In genomic region chr1:167695756-167696561, GRCh38 we compare ENCODE assay signal across 22 cellular contexts.
"Had no signal": no experiment of that assay in that cellular context is flagged by ENCODE, and none has a peak within 500 bp of the region (broad histone marks: within the 10 kb centered on the region; RNA-seq: fewer than 3 reads in every experiment).

No MANE protein-coding gene starts in this region.

- H3K27ac ChIP-seq: esophagus squamous epithelium, pancreas, prostate gland, sigmoid colon, testis, transverse colon had no signal

- H3K4me3 Mint-ChIP-seq: activated naive CD4-positive, alpha-beta T cell treated with anti-CD3 and anti-CD28 coated beads for 36 hours; activated T-helper 1 cell treated with anti-CD3 and anti-CD28 coated beads, Interleukin-12 subunit alpha, Interleukin-12 subunit beta, Interleukin-2, Interleukin-4 antibody, amounts not matched to agents 30 ng/mL and 10 ng/mL and 1 ng/mL, durations not matched to agents 14 hours and 24 hours and 36 hours; stimulated activated memory B cell treated with anti-CD40 and anti-IgM and Interleukin-4, amounts not matched to agents 10 μg/mL and 1 μg/mL and 100 μg/mL, for 72 hours had no signal

- H3K9me3 Mint-ChIP-seq: activated naive CD4-positive, alpha-beta T cell treated with anti-CD3 and anti-CD28 coated beads for 36 hours; activated T-helper 1 cell treated with anti-CD3 and anti-CD28 coated beads, Interleukin-12 subunit alpha, Interleukin-12 subunit beta, Interleukin-2, Interleukin-4 antibody, amounts not matched to agents 30 ng/mL and 10 ng/mL and 1 ng/mL, durations not matched to agents 14 hours and 24 hours and 36 hours; stimulated activated memory B cell treated with anti-CD40 and anti-IgM and Interleukin-4, amounts not matched to agents 10 μg/mL and 1 μg/mL and 100 μg/mL, for 72 hours had no signal

- ATAC-seq: left ventricle myocardium superior; mucosa of descending colon; pancreas; stimulated activated memory B cell treated with anti-CD40 and anti-IgM and Interleukin-4, amounts not matched to agents 10 μg/mL and 1 μg/mL and 100 μg/mL, for 72 hours had no signal

- H3K27ac Mint-ChIP-seq: activated naive CD4-positive, alpha-beta T cell treated with anti-CD3 and anti-CD28 coated beads for 36 hours; activated T-helper 1 cell treated with anti-CD3 and anti-CD28 coated beads, Interleukin-12 subunit alpha, Interleukin-12 subunit beta, Interleukin-2, Interleukin-4 antibody, amounts not matched to agents 30 ng/mL and 10 ng/mL and 1 ng/mL, durations not matched to agents 14 hours and 24 hours and 36 hours had no signal

- H3K4me3 ChIP-seq: esophagus squamous epithelium, mucosa of descending colon, pancreas, prostate gland, sigmoid colon, testis, transverse colon had no signal

- DNase-seq: activated CD4-positive, alpha-beta T cell treated with anti-CD3 and anti-CD28 coated beads for 4 hours; activated CD4-positive, alpha-beta T cell treated with anti-CD3 and anti-CD28 coated beads, Interleukin-2, amount 50 U/mL, for 4 hours; activated effector memory CD4-positive, alpha-beta T cell treated with anti-CD3 and anti-CD28 coated beads, Interleukin-2, amount 50 U/mL, for 16 hours; activated naive CD4-positive, alpha-beta T cell treated with anti-CD3 and anti-CD28 coated beads for 36 hours; activated T-cell treated with anti-CD3 and anti-CD28 coated beads for 4 hours; amygdala; caudate nucleus; esophagus squamous epithelium; left ventricle myocardium superior; mucosa of descending colon; nucleus accumbens; pancreas; sigmoid colon; small intestine; stimulated activated CD4-positive, alpha-beta T cell treated with anti-CD3 and anti-CD28 coated beads, Interleukin-1b, Interleukin-23, amount 100 ng/mL, for 48 hours; stimulated activated CD4-positive, alpha-beta T cell treated with anti-CD3 and anti-CD28 coated beads, Interleukin-4, amount 100 ng/mL, for 4 hours; stimulated activated CD8-positive, alpha-beta memory T cell treated with anti-CD3 and anti-CD28 coated beads, Interleukin-4, amount 100 ng/mL, for 48 hours; testis; transverse colon had no signal

- H3K9me3 ChIP-seq: esophagus squamous epithelium, mucosa of descending colon, pancreas, prostate gland, sigmoid colon, testis, transverse colon had no signal

- H3K36me3 ChIP-seq: pancreas, prostate gland, sigmoid colon, transverse colon had no signal

- H3K27me3 ChIP-seq: esophagus squamous epithelium, pancreas, sigmoid colon, testis, transverse colon had no signal

- H3K4me1 ChIP-seq: sigmoid colon, testis had no signal

- H3K27me3 Mint-ChIP-seq: stimulated activated memory B cell treated with anti-CD40 and anti-IgM and Interleukin-4, amounts not matched to agents 10 μg/mL and 1 μg/mL and 100 μg/mL, for 72 hours had no signal
